2 cellular contexts compared by ENCODE assay signal in the genomic region with DNA sequence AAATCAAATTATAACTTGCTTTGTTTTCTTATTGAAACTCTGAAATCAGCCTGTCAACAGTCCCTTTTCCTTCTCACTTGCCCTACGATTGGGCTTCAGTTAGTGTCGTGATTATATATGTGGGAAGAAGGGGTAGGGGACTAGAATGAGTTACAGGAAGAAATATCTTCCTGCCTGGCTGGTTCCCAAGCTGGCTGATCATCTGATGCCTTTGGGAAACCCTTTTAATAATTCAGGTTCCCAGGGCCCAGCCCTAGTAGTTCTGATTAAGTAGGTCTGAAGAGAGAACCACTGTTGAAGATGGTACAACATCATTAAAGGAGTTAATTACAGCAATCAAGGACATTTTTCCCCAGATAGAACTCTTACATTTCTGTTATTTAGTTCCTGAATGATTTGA.
TF ChIP-seq lines count a peak whose summit lies in the region.

No MANE protein-coding gene starts in this region.

TF ChIP-seq in SK-N-SH, 30 proteins besides CTCF, POLR2A, EP300 and RAD21 (continued from another document):
- TF ChIP-seq, protein P1, sequence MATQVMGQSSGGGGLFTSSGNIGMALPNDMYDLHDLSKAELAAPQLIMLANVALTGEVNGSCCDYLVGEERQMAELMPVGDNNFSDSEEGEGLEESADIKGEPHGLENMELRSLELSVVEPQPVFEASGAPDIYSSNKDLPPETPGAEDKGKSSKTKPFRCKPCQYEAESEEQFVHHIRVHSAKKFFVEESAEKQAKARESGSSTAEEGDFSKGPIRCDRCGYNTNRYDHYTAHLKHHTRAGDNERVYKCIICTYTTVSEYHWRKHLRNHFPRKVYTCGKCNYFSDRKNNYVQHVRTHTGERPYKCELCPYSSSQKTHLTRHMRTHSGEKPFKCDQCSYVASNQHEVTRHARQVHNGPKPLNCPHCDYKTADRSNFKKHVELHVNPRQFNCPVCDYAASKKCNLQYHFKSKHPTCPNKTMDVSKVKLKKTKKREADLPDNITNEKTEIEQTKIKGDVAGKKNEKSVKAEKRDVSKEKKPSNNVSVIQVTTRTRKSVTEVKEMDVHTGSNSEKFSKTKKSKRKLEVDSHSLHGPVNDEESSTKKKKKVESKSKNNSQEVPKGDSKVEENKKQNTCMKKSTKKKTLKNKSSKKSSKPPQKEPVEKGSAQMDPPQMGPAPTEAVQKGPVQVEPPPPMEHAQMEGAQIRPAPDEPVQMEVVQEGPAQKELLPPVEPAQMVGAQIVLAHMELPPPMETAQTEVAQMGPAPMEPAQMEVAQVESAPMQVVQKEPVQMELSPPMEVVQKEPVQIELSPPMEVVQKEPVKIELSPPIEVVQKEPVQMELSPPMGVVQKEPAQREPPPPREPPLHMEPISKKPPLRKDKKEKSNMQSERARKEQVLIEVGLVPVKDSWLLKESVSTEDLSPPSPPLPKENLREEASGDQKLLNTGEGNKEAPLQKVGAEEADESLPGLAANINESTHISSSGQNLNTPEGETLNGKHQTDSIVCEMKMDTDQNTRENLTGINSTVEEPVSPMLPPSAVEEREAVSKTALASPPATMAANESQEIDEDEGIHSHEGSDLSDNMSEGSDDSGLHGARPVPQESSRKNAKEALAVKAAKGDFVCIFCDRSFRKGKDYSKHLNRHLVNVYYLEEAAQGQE (IDR thresholded peaks at IDR 0.05; ENCODE audit: low read depth, low read length): no peak
- no peak for TF ChIP-seq EZH2phosphoT487 (IDR thresholded peaks at IDR 0.05; ENCODE audit: borderline replicate concordance, low read depth)
- no peak for TF ChIP-seq ELF1 (IDR thresholded peaks at IDR 0.05)
- TF ChIP-seq FOSL2 (IDR thresholded peaks at IDR 0.05; ENCODE audit: borderline replicate concordance, low read depth): no peak
- TF ChIP-seq POLR2AphosphoS5 (IDR thresholded peaks at IDR 0.05; ENCODE audit: low read depth, low read length): no peak
- TF ChIP-seq NFIC (IDR thresholded peaks at IDR 0.05; ENCODE audit: borderline replicate concordance): no peak
- TF ChIP-seq, protein P2, sequence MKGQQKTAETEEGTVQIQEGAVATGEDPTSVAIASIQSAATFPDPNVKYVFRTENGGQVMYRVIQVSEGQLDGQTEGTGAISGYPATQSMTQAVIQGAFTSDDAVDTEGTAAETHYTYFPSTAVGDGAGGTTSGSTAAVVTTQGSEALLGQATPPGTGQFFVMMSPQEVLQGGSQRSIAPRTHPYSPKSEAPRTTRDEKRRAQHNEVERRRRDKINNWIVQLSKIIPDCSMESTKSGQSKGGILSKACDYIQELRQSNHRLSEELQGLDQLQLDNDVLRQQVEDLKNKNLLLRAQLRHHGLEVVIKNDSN (IDR thresholded peaks at IDR 0.05; ENCODE audit: borderline replicate concordance, low read depth): no peak
- TF ChIP-seq TAF1 (IDR thresholded peaks at IDR 0.05; ENCODE audit: borderline replicate concordance, low read depth, low read length): no peak
- no peak for TF ChIP-seq TCF12 (IDR thresholded peaks at IDR 0.05)

TF ChIP-seq in SK-N-SH treated with all-trans-retinoic acid at 6 μM for 48 hours, 23 proteins besides CTCF, POLR2A, EP300 and RAD21 (continued from another document):
- no peak for TF ChIP-seq TOX (CRISPR knock-in tag; IDR thresholded peaks at IDR 0.05; ENCODE audit: borderline replicate concordance)
- no peak for TF ChIP-seq SNAI2 (CRISPR knock-in tag; IDR thresholded peaks at IDR 0.05)
- TF ChIP-seq, protein P3, sequence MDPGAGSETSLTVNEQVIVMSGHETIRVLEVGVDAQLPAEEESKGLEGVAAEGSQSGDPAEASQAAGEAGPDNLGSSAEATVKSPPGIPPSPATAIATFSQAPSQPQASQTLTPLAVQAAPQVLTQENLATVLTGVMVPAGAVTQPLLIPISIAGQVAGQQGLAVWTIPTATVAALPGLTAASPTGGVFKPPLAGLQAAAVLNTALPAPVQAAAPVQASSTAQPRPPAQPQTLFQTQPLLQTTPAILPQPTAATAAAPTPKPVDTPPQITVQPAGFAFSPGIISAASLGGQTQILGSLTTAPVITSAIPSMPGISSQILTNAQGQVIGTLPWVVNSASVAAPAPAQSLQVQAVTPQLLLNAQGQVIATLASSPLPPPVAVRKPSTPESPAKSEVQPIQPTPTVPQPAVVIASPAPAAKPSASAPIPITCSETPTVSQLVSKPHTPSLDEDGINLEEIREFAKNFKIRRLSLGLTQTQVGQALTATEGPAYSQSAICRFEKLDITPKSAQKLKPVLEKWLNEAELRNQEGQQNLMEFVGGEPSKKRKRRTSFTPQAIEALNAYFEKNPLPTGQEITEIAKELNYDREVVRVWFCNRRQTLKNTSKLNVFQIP (CRISPR knock-in tag; IDR thresholded peaks at IDR 0.05; ENCODE audit: borderline replicate concordance, low read depth): no peak
- TF ChIP-seq, protein P4, sequence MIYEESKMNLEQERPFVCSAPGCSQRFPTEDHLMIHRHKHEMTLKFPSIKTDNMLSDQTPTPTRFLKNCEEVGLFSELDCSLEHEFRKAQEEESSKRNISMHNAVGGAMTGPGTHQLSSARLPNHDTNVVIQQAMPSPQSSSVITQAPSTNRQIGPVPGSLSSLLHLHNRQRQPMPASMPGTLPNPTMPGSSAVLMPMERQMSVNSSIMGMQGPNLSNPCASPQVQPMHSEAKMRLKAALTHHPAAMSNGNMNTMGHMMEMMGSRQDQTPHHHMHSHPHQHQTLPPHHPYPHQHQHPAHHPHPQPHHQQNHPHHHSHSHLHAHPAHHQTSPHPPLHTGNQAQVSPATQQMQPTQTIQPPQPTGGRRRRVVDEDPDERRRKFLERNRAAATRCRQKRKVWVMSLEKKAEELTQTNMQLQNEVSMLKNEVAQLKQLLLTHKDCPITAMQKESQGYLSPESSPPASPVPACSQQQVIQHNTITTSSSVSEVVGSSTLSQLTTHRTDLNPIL (CRISPR knock-in tag; IDR thresholded peaks at IDR 0.05; ENCODE audit: low read depth): no peak
- TF ChIP-seq, protein P5, sequence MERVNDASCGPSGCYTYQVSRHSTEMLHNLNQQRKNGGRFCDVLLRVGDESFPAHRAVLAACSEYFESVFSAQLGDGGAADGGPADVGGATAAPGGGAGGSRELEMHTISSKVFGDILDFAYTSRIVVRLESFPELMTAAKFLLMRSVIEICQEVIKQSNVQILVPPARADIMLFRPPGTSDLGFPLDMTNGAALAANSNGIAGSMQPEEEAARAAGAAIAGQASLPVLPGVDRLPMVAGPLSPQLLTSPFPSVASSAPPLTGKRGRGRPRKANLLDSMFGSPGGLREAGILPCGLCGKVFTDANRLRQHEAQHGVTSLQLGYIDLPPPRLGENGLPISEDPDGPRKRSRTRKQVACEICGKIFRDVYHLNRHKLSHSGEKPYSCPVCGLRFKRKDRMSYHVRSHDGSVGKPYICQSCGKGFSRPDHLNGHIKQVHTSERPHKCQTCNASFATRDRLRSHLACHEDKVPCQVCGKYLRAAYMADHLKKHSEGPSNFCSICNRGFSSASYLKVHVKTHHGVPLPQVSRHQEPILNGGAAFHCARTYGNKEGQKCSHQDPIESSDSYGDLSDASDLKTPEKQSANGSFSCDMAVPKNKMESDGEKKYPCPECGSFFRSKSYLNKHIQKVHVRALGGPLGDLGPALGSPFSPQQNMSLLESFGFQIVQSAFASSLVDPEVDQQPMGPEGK (CRISPR knock-in tag; IDR thresholded peaks at IDR 0.05; ENCODE audit: borderline replicate concordance): no peak
